Comparison of ENCODE assay signal across 20 cellular contexts in the genomic region with DNA sequence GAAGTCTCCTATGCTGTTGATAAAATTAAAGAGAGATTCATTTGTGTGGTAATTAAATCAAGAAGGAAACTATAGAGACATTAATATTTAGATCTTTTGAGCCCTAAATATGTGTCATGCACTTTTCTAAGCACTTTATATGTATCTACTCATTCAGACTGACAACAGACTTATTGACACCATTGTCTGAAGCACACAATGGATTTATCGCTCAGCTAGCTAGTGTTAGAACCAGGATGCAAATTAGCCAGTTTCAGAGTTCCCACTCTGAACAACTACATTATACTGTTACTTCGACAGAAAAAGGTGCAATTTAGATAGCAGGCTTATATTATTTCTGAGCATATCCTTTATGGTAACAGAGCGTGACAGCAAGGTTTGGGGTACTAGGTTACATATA. TPM values are rescaled to one million over a fixed set of nuclear protein-coding genes. Genes with fewer than 3 reads are reported as not detected.
"Had no signal": no experiment of that assay in that cellular context is flagged by ENCODE, and none has a peak within 500 bp of the region (broad histone marks: within the 10 kb centered on the region; RNA-seq: fewer than 3 reads in every experiment).

No MANE protein-coding gene starts in this region.

- DNase-seq: KBM-7, MV-4-11, NCI-H1048, NCI-H1105, NCI-H1417, NCI-H1436 treated with DMSO at 0.1 percent for 48 hours, NCI-H1694, NCI-H1930, NCI-H2081, NCI-H2107, NCI-H2227 treated with DMSO at 0.1 percent for 48 hours, NCI-H524 treated with DMSO at 0.1 percent for 48 hours, NCI-H69, NCI-H774, Right ventricle myocardium superior, RPMI8226, SK-N-SH had no signal

- H3K9me3 ChIP-seq: SK-N-SH had no signal

- H3K9ac ChIP-seq: SK-N-SH had no signal

RNA-seq across cellular contexts. Expression of gene KIAA0408, which starts 27.7 kb away (rescaled TPM):
- total RNA-seq: HT-29, MCF 10A, NCI-H460 had no signal
